Comparison of ENCODE assay signal across 8 cellular contexts in the genomic region with DNA sequence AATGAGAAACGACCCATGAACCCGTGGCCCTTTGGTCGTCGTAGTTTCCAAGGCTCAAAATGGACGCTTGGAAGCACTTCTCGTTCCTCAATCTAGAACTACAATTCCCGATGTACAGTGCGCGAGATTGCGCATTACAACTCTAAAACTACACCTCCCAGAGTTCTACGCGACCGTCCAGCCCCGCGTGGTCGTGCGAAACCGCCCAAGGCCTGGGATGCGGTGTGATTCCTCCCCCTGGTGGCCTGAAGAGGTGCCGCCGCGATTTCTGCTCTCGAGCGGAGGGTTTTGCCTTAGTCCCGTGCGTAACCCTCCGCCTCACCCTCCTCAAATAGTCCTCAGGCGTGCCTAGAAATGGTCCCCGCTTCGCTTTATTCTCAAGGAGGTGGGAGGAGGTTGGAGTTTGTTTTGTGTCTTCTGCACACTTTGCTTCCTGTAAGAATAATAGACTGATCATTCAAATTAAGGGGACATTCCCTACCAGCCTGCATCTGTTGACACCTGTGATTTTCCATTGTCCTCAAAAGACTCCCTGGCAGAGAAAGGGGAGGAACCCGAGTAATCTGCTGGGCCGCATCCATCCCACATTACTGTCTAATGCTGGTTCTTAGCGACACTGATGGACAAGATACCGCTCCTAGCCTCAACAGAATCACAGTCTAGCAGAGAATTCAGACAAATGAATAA. TPM values are rescaled to one million over a fixed set of nuclear protein-coding genes. Genes with fewer than 3 reads are reported as not detected.
DNase-seq lines count a peak whose midpoint lies in the region; ATAC-seq, FAIRE-seq and TF ChIP-seq lines count a peak whose summit lies in the region.

No MANE protein-coding gene starts in this region.

- peak; percentile 90 for DNase-seq in BE2C
- DNase-seq in GM19239 (ENCODE audit: insufficient read length, low spot score) = peak; percentile 85
- peak; percentile 97 to 99 for DNase-seq in NCI-H524 (lab: John Stamatoyannopoulos, UW)
- DNase-seq in activated CD4-positive, alpha-beta T cell treated with anti-CD3 and anti-CD28 coated beads for 48 hours = peak; percentile 98
- DNase-seq in coronary artery (ENCODE audit: low spot score) = peak; percentile 97
- peak; percentile 100 for DNase-seq in left kidney (ENCODE audit: low read depth, low spot score)
- DNase-seq in stimulated activated CD4-positive, alpha-beta T cell treated with anti-CD3 and anti-CD28 coated beads, Interleukin-2, amount 100 ng/mL, for 24 hours = peak; percentile 95 to 96

- H3K27ac ChIP-seq in coronary artery = peak overlapping the region; percentile 63 to 90

- H3K36me3 ChIP-seq in BE2C = no peaks in the 10 kb centered on the region

- no peaks in the 10 kb centered on the region for H3K9me3 ChIP-seq in BE2C

- H3K27me3 ChIP-seq in BE2C = no peaks in the 10 kb centered on the region

- ATAC-seq in HG03457 (IDR thresholded peaks at IDR 0.05; ENCODE audit: unreplicated experiment) = peak; percentile 91

- peak overlapping the region; percentile 70 for H3K4me3 ChIP-seq in BE2C (ENCODE audit: low read depth, low read length)
- peak overlapping the region; percentile 81 for H3K4me3 ChIP-seq in coronary artery

- FAIRE-seq in GM19239 (lab: Jason Lieb, UNC) = peak; percentile 99

- TF ChIP-seq CTCF in BE2C (IDR thresholded peaks at IDR 0.05; ENCODE audit: low read depth, low read length) (peak; percentile 81), coronary artery (IDR thresholded peaks at IDR 0.05) (peak; percentile 94)

- H3K4me1 ChIP-seq in BE2C = peaks cover 11% of the 10 kb centered on the region

RNA-seq across cellular contexts. Expression of a gene that starts 0.4 kb away (rescaled TPM):
- polyA plus RNA-seq in BE2C (2012; ENCODE audit: insufficient read depth, insufficient read length, low read depth) = 6.9 TPM

RNA-seq across cellular contexts. Expression of a gene that starts 23.4 kb away (rescaled TPM):
- not detected for polyA plus RNA-seq in BE2C (2012; ENCODE audit: insufficient read depth, insufficient read length, low read depth)

RNA-seq across cellular contexts. Expression of a gene that starts 47.7 kb away (rescaled TPM):
- 0.28 TPM for polyA plus RNA-seq in BE2C (2012; ENCODE audit: insufficient read depth, insufficient read length, low read depth)

Comparison
In these comparisons a context has a peak if more than half of its experiments do, and no peak if none do; other contexts are left out.
1. Peak in every context shown above with its lines: DNase-seq, ATAC-seq, H3K4me3 ChIP-seq and H3K27ac ChIP-seq.